ENCODE assay signal across 9 cellular contexts in genomic region chr13:26558912-26559485, GRCh38. TPM values are rescaled to one million over a fixed set of nuclear protein-coding genes. Genes with fewer than 3 reads are reported as not detected.
DNase-seq lines count a peak whose midpoint lies in the region; ATAC-seq, FAIRE-seq and TF ChIP-seq lines count a peak whose summit lies in the region.
"Had no signal": no experiment of that assay in that cellular context is flagged by ENCODE, and none has a peak within 500 bp of the region (broad histone marks: within the 10 kb centered on the region; RNA-seq: fewer than 3 reads in every experiment).

No MANE protein-coding gene starts in this region.

- TF ChIP-seq EP300 in HepG2 (IDR thresholded peaks at IDR 0.05; ENCODE audit: low read depth in 2 of 2, low read length in 2 of 2) (0 out of 4 replicates have a peak, but pooled peaks of 1 of the 2 experiments have one; percentile 22), HepG2 (CRISPR knock-in tag; IDR thresholded peaks at IDR 0.05; ENCODE audit: borderline replicate concordance) (no peak)

- FAIRE-seq in HepG2 (lab: Jason Lieb, UNC), result peak; percentile 74

- no peak overlapping the region for H3K27ac Mint-ChIP-seq in activated T-helper 1 cell treated with anti-CD3 and anti-CD28 coated beads, Interleukin-12 subunit alpha, Interleukin-12 subunit beta, Interleukin-2, Interleukin-4 antibody, amounts not matched to agents 30 ng/mL and 10 ng/mL and 1 ng/mL, durations not matched to agents 14 hours and 24 hours and 36 hours
- no peak overlapping the region for H3K27ac Mint-ChIP-seq in activated CD8-positive, alpha-beta memory T cell treated with anti-CD3 and anti-CD28 coated beads, Interleukin-2, amount 10 ng/mL, durations not matched to agents 7 days and 5 days

- no peak for TF ChIP-seq POLR2A in HepG2 (IDR thresholded peaks at IDR 0.05; ENCODE audit: insufficient read depth in 1 of 2, low read depth in 2 of 2, low read length in 2 of 2)

- in situ Hi-C loops in HepG2 (cut with HindIII; ENCODE audit: extremely low pct_ligation_motif_present, low pct_unique_long_range_greater_than_20kb), result no loop called here

- TF ChIP-seq CTCF in heart right ventricle (IDR thresholded peaks at IDR 0.05) (no peak), HepG2 (CRISPR knock-in tag; IDR thresholded peaks at IDR 0.05) (no peak), upper lobe of right lung (IDR thresholded peaks at IDR 0.05) (no peak)

- H2AFZ ChIP-seq in HepG2 (ENCODE audit: low read length), result no peak overlapping the region

- peaks cover 6% of the 10 kb centered on the region; the same call in 1 of the 2 replicates for H4K20me1 ChIP-seq in HepG2 (ENCODE audit: insufficient read depth, low read length)

- peak overlapping the region in 9 of 10 donors; percentile 65 to 93 (median 75) for H3K4me3 ChIP-seq in heart right ventricle
- peak overlapping the region; percentile 65 to 78 (median 72); a peak in 4 of 6 replicates for H3K4me3 ChIP-seq in HepG2 (replicated peaks in 1 of 3; ENCODE audit: insufficient read depth in 1 of 3, low read depth in 2 of 3, low read length in 3 of 3)
- peak overlapping the region; percentile 67 for H3K4me3 ChIP-seq in upper lobe of right lung

- H3K9me3 ChIP-seq in heart right ventricle (no peaks in the 10 kb centered on the region), HepG2 (ENCODE audit: low read length) (no peaks in the 10 kb centered on the region; the same call in 1 of the 2 replicates), upper lobe of right lung (no peaks in the 10 kb centered on the region)

- TF ChIP-seq RAD21 in HepG2 (CRISPR knock-in tag; IDR thresholded peaks at IDR 0.05), result no peak

- no peak overlapping the region; the same call in 1 of the 2 replicates for H3K9ac ChIP-seq in HepG2 (ENCODE audit: insufficient read depth, low read depth, low read length)

- CTCF ChIA-PET in HepG2 (lab: Yijun Ruan, JAX; ENCODE audit: low intra/inter-chr PET ratio, low total read pairs), result no interaction called here
- CTCF ChIA-PET in activated CD8-positive, alpha-beta memory T cell treated with anti-CD3 and anti-CD28 coated beads, Interleukin-2, amount 10 ng/mL, durations not matched to agents 7 days and 5 days (lab: Charles Lee), result no interaction called here

- no peak overlapping the region for H3K27ac ChIP-seq in heart right ventricle
- peak overlapping the region; percentile 44 for H3K27ac ChIP-seq in HepG2 (ENCODE audit: extremely low read length, insufficient read depth, low read length)
- H3K27ac ChIP-seq in upper lobe of right lung, result no peak overlapping the region

- H3K27me3 ChIP-seq in heart right ventricle, result peaks cover 0 to 47% (median 0%) of the 10 kb centered on the region in 7 donors
- 0 out of 5 replicates have a peak, but pooled peaks cover 0 to 9% of the 10 kb centered on the region in 2 experiments for H3K27me3 ChIP-seq in HepG2 (ENCODE audit: control insufficient read depth in 1 of 2, insufficient read depth in 2 of 2, low read length in 2 of 2)
- no peaks in the 10 kb centered on the region for H3K27me3 ChIP-seq in upper lobe of right lung

- no peaks in the 10 kb centered on the region for H3K9me3 Mint-ChIP-seq in activated T-helper 1 cell treated with anti-CD3 and anti-CD28 coated beads, Interleukin-12 subunit alpha, Interleukin-12 subunit beta, Interleukin-2, Interleukin-4 antibody, amounts not matched to agents 30 ng/mL and 10 ng/mL and 1 ng/mL, durations not matched to agents 14 hours and 24 hours and 36 hours
- H3K9me3 Mint-ChIP-seq in activated CD8-positive, alpha-beta memory T cell treated with anti-CD3 and anti-CD28 coated beads, Interleukin-2, amount 10 ng/mL, durations not matched to agents 7 days and 5 days (ENCODE audit: low read depth), result no peaks in the 10 kb centered on the region

- POLR2A ChIA-PET in HepG2 (lab: Yijun Ruan, JAX), result interaction anchor here (0.8 to 2.3 kb wide), 2 partner anchors 63 to 77 kb away, joined by 5 to 10 read pairs; no protein-coding TSS in a partner anchor

- H3K36me3 Mint-ChIP-seq in activated T-helper 1 cell treated with anti-CD3 and anti-CD28 coated beads, Interleukin-12 subunit alpha, Interleukin-12 subunit beta, Interleukin-2, Interleukin-4 antibody, amounts not matched to agents 30 ng/mL and 10 ng/mL and 1 ng/mL, durations not matched to agents 14 hours and 24 hours and 36 hours (ENCODE audit: low read depth), result no peaks in the 10 kb centered on the region
- peaks cover 1% of the 10 kb centered on the region for H3K36me3 Mint-ChIP-seq in activated CD8-positive, alpha-beta memory T cell treated with anti-CD3 and anti-CD28 coated beads, Interleukin-2, amount 10 ng/mL, durations not matched to agents 7 days and 5 days

- DNase-seq in heart right ventricle, result no peak
- no peak for DNase-seq in cardiac septum (ENCODE audit: low spot score)
- DNase-seq in activated T-helper 1 cell treated with anti-CD3 and anti-CD28 coated beads, Interleukin-12 subunit alpha, Interleukin-12 subunit beta, Interleukin-2, Interleukin-4 antibody, amounts not matched to agents 30 ng/mL and 10 ng/mL and 1 ng/mL, durations not matched to agents 14 hours and 24 hours and 36 hours (ENCODE audit: low spot score), result no peak
- DNase-seq in HepG2 (ENCODE audit: low spot score), result peak; percentile 88
- no peak for DNase-seq in upper lobe of right lung
- DNase-seq in HPDE6-E6E7 (ENCODE audit: extremely low spot score), result no peak
- DNase-seq in activated CD8-positive, alpha-beta memory T cell treated with anti-CD3 and anti-CD28 coated beads, Interleukin-2, amount 10 ng/mL, durations not matched to agents 7 days and 5 days, result no peak
- DNase-seq: MV-4-11 had no signal

- H3K4me2 ChIP-seq in HepG2 (ENCODE audit: low read depth, low read length), result peak overlapping the region; percentile 54

- peaks cover 7% of the 10 kb centered on the region for H3K4me1 Mint-ChIP-seq in activated T-helper 1 cell treated with anti-CD3 and anti-CD28 coated beads, Interleukin-12 subunit alpha, Interleukin-12 subunit beta, Interleukin-2, Interleukin-4 antibody, amounts not matched to agents 30 ng/mL and 10 ng/mL and 1 ng/mL, durations not matched to agents 14 hours and 24 hours and 36 hours (ENCODE audit: low read depth)
- H3K4me1 Mint-ChIP-seq in activated CD8-positive, alpha-beta memory T cell treated with anti-CD3 and anti-CD28 coated beads, Interleukin-2, amount 10 ng/mL, durations not matched to agents 7 days and 5 days, result peaks cover 9% of the 10 kb centered on the region

- H3K36me3 ChIP-seq in heart right ventricle (no peaks in the 10 kb centered on the region), HepG2 (replicated peaks in 1 of 2; ENCODE audit: control insufficient read depth in 1 of 2, insufficient read depth in 2 of 2, low read length in 2 of 2) (no peaks in the 10 kb centered on the region), upper lobe of right lung (no peaks in the 10 kb centered on the region)

- BruUV-seq in HepG2 (replicated peaks; lab: Mats Ljungman, UMichigan), result TSS peak; percentile 60

- H3K4me1 ChIP-seq in heart right ventricle (peaks cover 0 to 23% (median 7%) of the 10 kb centered on the region in 9 donors), HepG2 (ENCODE audit: insufficient read depth, low read length) (peaks cover 45% of the 10 kb centered on the region), upper lobe of right lung (peaks cover 3% of the 10 kb centered on the region)

- H3K79me2 ChIP-seq in HepG2 (ENCODE audit: insufficient read depth, low read length), result peaks cover 40% of the 10 kb centered on the region

- ATAC-seq in heart right ventricle (no peak), HepG2 (peak; percentile 20; the same call in 2 of the 3 replicates), upper lobe of right lung (no peak), GM21786 (IDR thresholded peaks at IDR 0.05; ENCODE audit: unreplicated experiment) (no peak)
- no peak for ATAC-seq in activated CD8-positive, alpha-beta memory T cell treated with anti-CD3 and anti-CD28 coated beads, Interleukin-2, amount 10 ng/mL, durations not matched to agents 7 days and 5 days

- H3K27me3 Mint-ChIP-seq in activated T-helper 1 cell treated with anti-CD3 and anti-CD28 coated beads, Interleukin-12 subunit alpha, Interleukin-12 subunit beta, Interleukin-2, Interleukin-4 antibody, amounts not matched to agents 30 ng/mL and 10 ng/mL and 1 ng/mL, durations not matched to agents 14 hours and 24 hours and 36 hours (ENCODE audit: insufficient read depth), result peaks cover 28% of the 10 kb centered on the region
- H3K27me3 Mint-ChIP-seq in activated CD8-positive, alpha-beta memory T cell treated with anti-CD3 and anti-CD28 coated beads, Interleukin-2, amount 10 ng/mL, durations not matched to agents 7 days and 5 days, result peaks cover 43% of the 10 kb centered on the region

- peak overlapping the region; percentile 59 for H3K4me3 Mint-ChIP-seq in activated T-helper 1 cell treated with anti-CD3 and anti-CD28 coated beads, Interleukin-12 subunit alpha, Interleukin-12 subunit beta, Interleukin-2, Interleukin-4 antibody, amounts not matched to agents 30 ng/mL and 10 ng/mL and 1 ng/mL, durations not matched to agents 14 hours and 24 hours and 36 hours
- no peak overlapping the region for H3K4me3 Mint-ChIP-seq in activated CD8-positive, alpha-beta memory T cell treated with anti-CD3 and anti-CD28 coated beads, Interleukin-2, amount 10 ng/mL, durations not matched to agents 7 days and 5 days

- WGBS in heart right ventricle, 2 donors, result 45 to 50% methylated on average over 3 of the region's 3 CpGs
- WGBS in HepG2 (ENCODE audit: low lambda C conversion rate), result 0% methylated on average over 3 of the region's 3 CpGs

- intact Hi-C loops in heart right ventricle (cut with DNase I), result loop anchor here in 2 of 10 donors (5.0 to 10.0 kb wide), 3 partner anchors 53 to 307 kb away; partner anchors contain the start of gene CDK8 (in 1 of the 2)
- intact Hi-C loops in cardiac septum (cut with DNase I), result no loop called here
- intact Hi-C loops in activated T-helper 1 cell treated with anti-CD3 and anti-CD28 coated beads, Interleukin-12 subunit alpha, Interleukin-12 subunit beta, Interleukin-2, Interleukin-4 antibody, amounts not matched to agents 30 ng/mL and 10 ng/mL and 1 ng/mL, durations not matched to agents 14 hours and 24 hours and 36 hours (cut with micrococcal nuclease), result no loop called here
- intact Hi-C loops in HepG2 (cut with micrococcal nuclease; ENCODE audit: unreplicated experiment), result no loop called here
- intact Hi-C loops in upper lobe of right lung (cut with DNase I), result no loop called here

RNA-seq across cellular contexts. Expression of gene WASF3, which starts 1.5 kb away (rescaled TPM):
- total RNA-seq in heart right ventricle (10 to 100 TPM in 1 of 10 donors, 1 to 10 TPM in 9; 6.8 to 13.6 (median 9.1) TPM), cardiac septum (7.4 TPM), HepG2 (2016; rRNA removed; fragmentation: Illumina TruSeq; extraction: Trizol) (10.4 and 13.3 TPM in 2 replicates), upper lobe of right lung (27.9 TPM)
- polyA plus RNA-seq in heart right ventricle (1 to 10 TPM; 2.7 to 5.9 TPM), HepG2 (2011; rRNA removed) (12.1 and 17.2 TPM in 2 replicates)
- total RNA-seq in activated T-helper 1 cell treated with anti-CD3 and anti-CD28 coated beads, Interleukin-12 subunit alpha, Interleukin-12 subunit beta, Interleukin-2, Interleukin-4 antibody, amounts not matched to agents 30 ng/mL and 10 ng/mL and 1 ng/mL, durations not matched to agents 14 hours and 24 hours and 36 hours, result 0.07 and 0.13 TPM in 2 replicates
- total RNA-seq in HepG2 (2016; cell fraction: cytosol; rRNA removed; fragmentation: Illumina TruSeq; extraction: Trizol; ENCODE audit: low read depth), result 2.9 and 3.0 TPM in 2 replicates
- 10.6 and 10.8 TPM in 2 replicates for total RNA-seq in HepG2 (2016; cell fraction: insoluble cytoplasmic fraction; rRNA removed; fragmentation: Illumina TruSeq; extraction: Trizol)
- total RNA-seq in HepG2 (2016; cell fraction: membrane; rRNA removed; fragmentation: Illumina TruSeq; extraction: Trizol), result 17.8 and 19.7 TPM in 2 replicates
- total RNA-seq in HepG2 (2016; cell fraction: nucleus; rRNA removed; fragmentation: Illumina TruSeq; extraction: Trizol), result 8.8 and 10.1 TPM in 2 replicates
- polyA plus RNA-seq in HepG2 (2011; cell fraction: cytosol; rRNA removed), result 7.4 and 8.4 TPM in 2 replicates
- 8.3 and 8.8 TPM in 2 replicates for polyA plus RNA-seq in HepG2 (2011; cell fraction: nucleus; rRNA removed)
- 9.8 and 11.3 TPM in 2 replicates for polyA plus RNA-seq in HepG2 (2012)
- 2.2 and 2.4 TPM in 2 replicates for polyA plus RNA-seq in HepG2 (2016; cell fraction: cytosol; fragmentation: Illumina TruSeq; extraction: Trizol; ENCODE audit: low read depth)
- 12.6 and 14.8 TPM in 2 replicates for polyA plus RNA-seq in HepG2 (2016; cell fraction: insoluble cytoplasmic fraction; fragmentation: Illumina TruSeq; extraction: Trizol; ENCODE audit: low read depth)
- polyA plus RNA-seq in HepG2 (2016; cell fraction: membrane; fragmentation: Illumina TruSeq; extraction: Trizol; ENCODE audit: low read depth), result 12.2 and 13.4 TPM in 2 replicates
- 13.2 and 13.7 TPM in 2 replicates for polyA plus RNA-seq in HepG2 (2016; cell fraction: nucleus; fragmentation: Illumina TruSeq; extraction: Trizol; ENCODE audit: insufficient read depth, low read depth)
- polyA minus RNA-seq in HepG2 (2011; rRNA and poly(A)+ RNA removed; ENCODE audit: low replicate concordance), result 12.1 TPM in 1 of 2 replicates, not detected in the other
- 7.7 and 8.0 TPM in 2 replicates for polyA minus RNA-seq in HepG2 (2011; cell fraction: cytosol; rRNA and poly(A)+ RNA removed)
- polyA minus RNA-seq in HepG2 (2011; cell fraction: nucleus; rRNA and poly(A)+ RNA removed), result 6.6 and 7.0 TPM in 2 replicates
- under 1 TPM in 1 of 2 experiments, not detected in 1; 0.12 TPM for total RNA-seq in activated CD8-positive, alpha-beta memory T cell treated with anti-CD3 and anti-CD28 coated beads, Interleukin-2, amount 10 ng/mL, durations not matched to agents 7 days and 5 days
